Comparison of ENCODE assay signal across 13 cellular contexts in genomic region chr17:28723159-28723835, GRCh38. TPM values are rescaled to one million over a fixed set of nuclear protein-coding genes. Genes with fewer than 3 reads are reported as not detected.
DNase-seq lines count a peak whose midpoint lies in the region; ATAC-seq, FAIRE-seq and TF ChIP-seq lines count a peak whose summit lies in the region.
"Had no signal": no experiment of that assay in that cellular context is flagged by ENCODE, and none has a peak within 500 bp of the region (broad histone marks: within the 10 kb centered on the region; RNA-seq: fewer than 3 reads in every experiment).

No MANE protein-coding gene starts in this region.

- H3K56ac ChIP-seq in H1 (replicated peaks; ENCODE audit: insufficient read length, low read depth, low read length): no peak overlapping the region

- no peak for TF ChIP-seq RAD21 in H1 (IDR thresholded peaks at IDR 0.05 in 1 of 2, conservative IDR thresholded peaks at IDR 0.05 in 1 of 2; ENCODE audit: low read depth in 2 of 2, low read length in 2 of 2)

- H3K4me2 ChIP-seq in OCI-LY3 (ENCODE audit: low read length): peak overlapping the region; percentile 99
- H3K4me2 ChIP-seq in H1 (ENCODE audit: insufficient read depth in 1 of 2, low read depth in 2 of 2, low read length in 2 of 2): peak overlapping the region; percentile 40 to 87; a peak in 2 of 4 replicates

- no peak overlapping the region for H2BK120ac ChIP-seq in H1 (replicated peaks; ENCODE audit: low read depth, low read length)

- H2BK5ac ChIP-seq in H1 (ENCODE audit: low read depth, low read length): peak overlapping the region; percentile 7; the same call in 1 of the 2 replicates

- POLR2A ChIA-PET in H1 (lab: Charles Lee; ENCODE audit: partially characterized antibody): interaction anchor here (0.7 to 17.6 kb wide), 16 partner anchors 10 to 359 kb away, joined by 3 to 813 read pairs (median 14); partner anchors contain the start of genes BLTP2, DHRS13, FAM222B and FLOT2

- H3K27me3 ChIP-seq in OCI-LY3 (ENCODE audit: low read depth, low read length): no peaks in the 10 kb centered on the region
- no peaks in the 10 kb centered on the region for H3K27me3 ChIP-seq in H1 (replicated peaks in 1 of 4; ENCODE audit: control insufficient read depth in 3 of 4, extremely low read depth in 1 of 4, insufficient read depth in 3 of 4, low read length in 3 of 4)
- H3K27me3 ChIP-seq in colonic mucosa: no peaks in the 10 kb centered on the region
- H3K27me3 ChIP-seq: body of pancreas, spleen had no signal

- no peak for TF ChIP-seq CTCF in OCI-LY3 (IDR thresholded peaks at IDR 0.05; ENCODE audit: low read depth, low read length)
- no peak for TF ChIP-seq CTCF in H1 (IDR thresholded peaks at IDR 0.05; ENCODE audit: control extremely low read depth in 1 of 3, insufficient read depth in 1 of 3, low read depth in 1 of 3, low read length in 3 of 3)
- no peak for TF ChIP-seq CTCF in colonic mucosa (IDR thresholded peaks at IDR 0.05)

- H3K18ac ChIP-seq in H1 (ENCODE audit: extremely low read depth, low read length): no peak overlapping the region

- H3K4me3 Mint-ChIP-seq in activated T-cell treated with anti-CD3 and anti-CD28 coated beads, Interleukin-2, amount 50 U/mL, for 4 hours: peak overlapping the region; percentile 100
- H3K4me3 Mint-ChIP-seq in stimulated activated memory B cell treated with anti-CD40 and anti-IgM and Interleukin-4, amounts not matched to agents 10 μg/mL and 1 μg/mL and 100 μg/mL, for 72 hours: peak overlapping the region; percentile 93

- H4K5ac ChIP-seq in H1 (ENCODE audit: insufficient read length, low read depth, low read length): no peak overlapping the region

- H3K9me3 ChIP-seq in OCI-LY3 (ENCODE audit: insufficient read depth, low read length) (no peaks in the 10 kb centered on the region), H1 (ENCODE audit: insufficient read depth in 2 of 2, low read depth in 1 of 2, low read length in 1 of 2) (no peaks in the 10 kb centered on the region), colonic mucosa (no peaks in the 10 kb centered on the region)
- H3K9me3 ChIP-seq: body of pancreas, spleen had no signal

- H4K8ac ChIP-seq in H1 (ENCODE audit: extremely low read depth, insufficient read depth, low read length): no peak overlapping the region

- no peak overlapping the region for H3K4ac ChIP-seq in H1 (replicated peaks; ENCODE audit: insufficient read length, low read depth, low read length)

- H3K9ac ChIP-seq in OCI-LY3 (ENCODE audit: low read length): peak overlapping the region; percentile 100
- no peak overlapping the region; a peak in 1 of 7 replicates for H3K9ac ChIP-seq in H1 (replicated peaks in 1 of 4; ENCODE audit: extremely low read depth in 1 of 4, low read depth in 3 of 4, low read length in 3 of 4)
- no peak overlapping the region for H3K9ac ChIP-seq in colonic mucosa (ENCODE audit: low read depth in 2 of 2, low read length in 2 of 2)

- H2AK5ac ChIP-seq in H1 (ENCODE audit: low read depth, low read length): no peak overlapping the region

- no peak overlapping the region for H3K23ac ChIP-seq in H1 (ENCODE audit: insufficient read length)

- H3K36me3 ChIP-seq in OCI-LY3 (replicated peaks; ENCODE audit: low read depth, low read length) (peaks cover 47% of the 10 kb centered on the region), H1 (ENCODE audit: control insufficient read depth in 2 of 4, insufficient read depth in 4 of 4, low read length in 3 of 4) (peaks cover 19 to 49% (median 36%) of the 10 kb centered on the region in 4 experiments), colonic mucosa (peaks cover 12% of the 10 kb centered on the region)

- intact Hi-C loops in colonic mucosa (cut with DNase I): loop anchor here (10.0 kb wide), 1 partner anchor 78 kb away; the partner anchor contains the start of gene BLTP2

- H2AFZ ChIP-seq in OCI-LY3 (ENCODE audit: low read depth, low read length): no peak overlapping the region
- no peak overlapping the region for H2AFZ ChIP-seq in H1 (ENCODE audit: low read length)

- peaks cover 1% of the 10 kb centered on the region for H3K27me3 Mint-ChIP-seq in activated T-cell treated with anti-CD3 and anti-CD28 coated beads, Interleukin-2, amount 50 U/mL, for 4 hours (ENCODE audit: low read depth)
- H3K27me3 Mint-ChIP-seq in stimulated activated memory B cell treated with anti-CD40 and anti-IgM and Interleukin-4, amounts not matched to agents 10 μg/mL and 1 μg/mL and 100 μg/mL, for 72 hours: no peaks in the 10 kb centered on the region

- H3K27ac ChIP-seq in OCI-LY3 (ENCODE audit: low read length): peak overlapping the region; percentile 100
- no peak overlapping the region for H3K27ac ChIP-seq in H1 (ENCODE audit: low read depth, low read length)
- H3K27ac ChIP-seq in colonic mucosa: no peak overlapping the region
- H3K27ac ChIP-seq: body of pancreas had no signal

- CTCF ChIA-PET in H1 (lab: Charles Lee; ENCODE audit: partially characterized antibody): interaction anchor here (16.9 kb wide), 1 partner anchor 26 kb away, joined by 316 read pairs; no protein-coding TSS in a partner anchor

- no peak overlapping the region for H2BK20ac ChIP-seq in H1 (ENCODE audit: low read length)

- H3K27ac Mint-ChIP-seq in stimulated activated memory B cell treated with anti-CD40 and anti-IgM and Interleukin-4, amounts not matched to agents 10 μg/mL and 1 μg/mL and 100 μg/mL, for 72 hours: peak overlapping the region; percentile 89

- H3K4me1 ChIP-seq in OCI-LY3 (ENCODE audit: low read length) (peaks cover 49% of the 10 kb centered on the region), H1 (replicated peaks in 1 of 4; ENCODE audit: control insufficient read depth in 3 of 4, insufficient read depth in 4 of 4, low read length in 3 of 4) (peaks cover 0 to 15% (median 6%) of the 10 kb centered on the region in 4 experiments; a peak in 6 of 7 replicates), colonic mucosa (peaks cover 26% of the 10 kb centered on the region)

- no peak overlapping the region for H2BK15ac ChIP-seq in H1 (ENCODE audit: low read length)

- H3K23me2 ChIP-seq in H1 (ENCODE audit: low read depth, low read length): peaks cover 26% of the 10 kb centered on the region

- H3K9me3 Mint-ChIP-seq in activated T-cell treated with anti-CD3 and anti-CD28 coated beads, Interleukin-2, amount 50 U/mL, for 4 hours: no peaks in the 10 kb centered on the region
- H3K9me3 Mint-ChIP-seq in stimulated activated memory B cell treated with anti-CD40 and anti-IgM and Interleukin-4, amounts not matched to agents 10 μg/mL and 1 μg/mL and 100 μg/mL, for 72 hours: no peaks in the 10 kb centered on the region

- TF ChIP-seq EP300 in H1 (IDR thresholded peaks at IDR 0.05; ENCODE audit: borderline replicate concordance in 1 of 2, low read depth in 2 of 2, low read length in 2 of 2): no peak

- H3K79me2 ChIP-seq in OCI-LY3 (ENCODE audit: low read length): peaks cover 68% of the 10 kb centered on the region
- peaks cover 5 to 37% of the 10 kb centered on the region in 2 experiments; a peak in 3 of 4 replicates for H3K79me2 ChIP-seq in H1 (ENCODE audit: control insufficient read depth in 1 of 2, insufficient read depth in 2 of 2, low read length in 2 of 2)

- no peak for FAIRE-seq in H1 (lab: Jason Lieb, UNC)

- H3K4me1 Mint-ChIP-seq in activated T-cell treated with anti-CD3 and anti-CD28 coated beads, Interleukin-2, amount 50 U/mL, for 4 hours (ENCODE audit: low read depth): peaks cover 51% of the 10 kb centered on the region
- peaks cover 62% of the 10 kb centered on the region for H3K4me1 Mint-ChIP-seq in stimulated activated memory B cell treated with anti-CD40 and anti-IgM and Interleukin-4, amounts not matched to agents 10 μg/mL and 1 μg/mL and 100 μg/mL, for 72 hours

- TF ChIP-seq POLR2A in H1 (IDR thresholded peaks at IDR 0.05; ENCODE audit: control extremely low read depth in 1 of 2, low read depth in 2 of 2, low read length in 2 of 2): peak; percentile 6 to 71

- DNase-seq in activated T-cell treated with anti-CD3 and anti-CD28 coated beads, Interleukin-2, amount 50 U/mL, for 4 hours: no peak
- DNase-seq in activated T-cell treated with anti-CD3 and anti-CD28 coated beads for 4 hours (no peak), H1 (ENCODE audit: low read depth in 1 of 2, low spot score in 2 of 2) (no peak), colonic mucosa (no peak)
- DNase-seq: activated CD4-positive, alpha-beta T cell treated with anti-CD3 and anti-CD28 coated beads for 1 hour; AML-193; body of pancreas; spleen; stimulated activated naive CD4-positive, alpha-beta T cell had no signal

- H4K20me1 ChIP-seq in OCI-LY3 (ENCODE audit: insufficient read depth, low read length) (peaks cover 32% of the 10 kb centered on the region), H1 (replicated peaks in 1 of 2; ENCODE audit: control insufficient read depth in 1 of 2, insufficient read depth in 2 of 2, low read length in 2 of 2) (peaks cover 6 to 19% of the 10 kb centered on the region in 2 experiments)

- no peaks in the 10 kb centered on the region; the same call in 1 of the 2 replicates for H3K79me1 ChIP-seq in H1 (ENCODE audit: low read depth, low read length)

- H3K4me3 ChIP-seq in OCI-LY3 (ENCODE audit: low read length) (peak overlapping the region; percentile 93), H1 (ENCODE audit: extremely low read depth in 1 of 4, insufficient read depth in 2 of 4, low read depth in 3 of 4, low read length in 4 of 4) (peak overlapping the region in 1 of 4 experiments; percentile 39; a peak in 1 of 8 replicates), colonic mucosa (no peak overlapping the region)
- H3K4me3 ChIP-seq: body of pancreas had no signal

- peaks cover 53% of the 10 kb centered on the region for H3K36me3 Mint-ChIP-seq in activated T-cell treated with anti-CD3 and anti-CD28 coated beads, Interleukin-2, amount 50 U/mL, for 4 hours (ENCODE audit: insufficient read depth)
- peaks cover 54% of the 10 kb centered on the region for H3K36me3 Mint-ChIP-seq in stimulated activated memory B cell treated with anti-CD40 and anti-IgM and Interleukin-4, amounts not matched to agents 10 μg/mL and 1 μg/mL and 100 μg/mL, for 72 hours

- H4K91ac ChIP-seq in H1 (replicated peaks; ENCODE audit: insufficient read length, low read length): no peak overlapping the region

- no peak for ATAC-seq in activated T-cell treated with anti-CD3 and anti-CD28 coated beads, Interleukin-2, amount 50 U/mL, for 4 hours
- ATAC-seq in stimulated activated memory B cell treated with anti-CD40 and anti-IgM and Interleukin-4, amounts not matched to agents 10 μg/mL and 1 μg/mL and 100 μg/mL, for 72 hours: no peak
- ATAC-seq in GM18861 (IDR thresholded peaks at IDR 0.05; ENCODE audit: unreplicated experiment) (no peak), GM19395 (IDR thresholded peaks at IDR 0.05; ENCODE audit: unreplicated experiment) (no peak)
- ATAC-seq: body of pancreas had no signal

- H3K14ac ChIP-seq in H1 (ENCODE audit: insufficient read length): no peak overlapping the region

- 85% methylated on average over 5 of the region's 6 CpGs; no CpG with 5 or more reads in 1 of the 2 experiments for WGBS in H1 (ENCODE audit: extremely low coverage in 1 of 2, insufficient coverage in 1 of 2, insufficient read length in 1 of 2, insufficient replicate concordance in 2 of 2, low coverage in 1 of 2, low lambda C conversion rate in 2 of 2, missing lambda C conversion rate in 1 of 2), 2 experiments

- H2BK12ac ChIP-seq in H1 (ENCODE audit: low read depth, low read length): no peak overlapping the region

RNA-seq across cellular contexts. Expression of gene TLCD1, which starts 2.7 kb away (rescaled TPM):
- total RNA-seq in activated T-cell treated with anti-CD3 and anti-CD28 coated beads, Interleukin-2, amount 50 U/mL, for 4 hours: 10 to 100 TPM; 20.8 to 28.5 (median 23.8) TPM
- total RNA-seq in H1 (2021; fragmentation: NEBNext Ultra II Directional; extraction: Animal tissue kit (Norgen Biotek cat#: 25700)): 40.7 and 45.3 TPM in 2 replicates
- 101 and 128 TPM in 2 replicates for polyA plus RNA-seq in H1 (2011; rRNA removed)
- 68.5 TPM for polyA plus RNA-seq in H1 (2011; cell fraction: cytosol; rRNA removed)
- polyA plus RNA-seq in H1 (2011; cell fraction: nucleus; rRNA removed): 49.5 TPM
- 52.1 to 60.3 TPM (median 56.3 TPM) in 4 replicates for polyA plus RNA-seq in H1 (2012, experiment 1 of 2)
- polyA plus RNA-seq in H1 (2012, experiment 2 of 2): 75.5 TPM
- polyA plus RNA-seq in H1 (2013, experiment 1 of 2): 78.2 TPM
- polyA plus RNA-seq in H1 (2013, experiment 2 of 2): 86.3 TPM
- polyA minus RNA-seq in H1 (2011; rRNA and poly(A)+ RNA removed): 56.0 and 64.2 TPM in 2 replicates
- polyA minus RNA-seq in H1 (2011; cell fraction: cytosol; rRNA and poly(A)+ RNA removed): 19.7 TPM
- polyA minus RNA-seq in H1 (2011; cell fraction: nucleus; rRNA and poly(A)+ RNA removed): 40.5 TPM
- 10 to 100 TPM in 1 of 2 donors, 1 to 10 TPM in 1; 5.7 to 20.4 TPM for total RNA-seq in colonic mucosa

RNA-seq across cellular contexts. Expression of gene RPL23A, which starts 3.5 kb away (rescaled TPM):
- 1,000 to 10,000 TPM; 2,218 to 2,392 (median 2,312) TPM for total RNA-seq in activated T-cell treated with anti-CD3 and anti-CD28 coated beads, Interleukin-2, amount 50 U/mL, for 4 hours
- 2,145 and 2,163 TPM in 2 replicates for total RNA-seq in H1 (2021; fragmentation: NEBNext Ultra II Directional; extraction: Animal tissue kit (Norgen Biotek cat#: 25700))
- 884 and 1,227 TPM in 2 replicates for polyA plus RNA-seq in H1 (2011; rRNA removed)
- 1,258 TPM for polyA plus RNA-seq in H1 (2011; cell fraction: cytosol; rRNA removed)
- polyA plus RNA-seq in H1 (2011; cell fraction: nucleus; rRNA removed): 306 TPM
- polyA plus RNA-seq in H1 (2012, experiment 1 of 2): 2,135 to 2,354 TPM (median 2,206 TPM) in 4 replicates
- 1,447 TPM for polyA plus RNA-seq in H1 (2012, experiment 2 of 2)
- 3,898 TPM for polyA plus RNA-seq in H1 (2013, experiment 1 of 2)
- polyA plus RNA-seq in H1 (2013, experiment 2 of 2): 3,934 TPM
- 698 and 961 TPM in 2 replicates for polyA minus RNA-seq in H1 (2011; rRNA and poly(A)+ RNA removed)
- polyA minus RNA-seq in H1 (2011; cell fraction: cytosol; rRNA and poly(A)+ RNA removed): 469 TPM
- 493 TPM for polyA minus RNA-seq in H1 (2011; cell fraction: nucleus; rRNA and poly(A)+ RNA removed)
- total RNA-seq in colonic mucosa: 1,000 to 10,000 TPM; 1,201 to 1,388 TPM

RNA-seq across cellular contexts. Expression of gene NEK8, which starts 5.3 kb away (rescaled TPM):
- 1 to 10 TPM; 5.8 to 7.7 (median 7.6) TPM for total RNA-seq in activated T-cell treated with anti-CD3 and anti-CD28 coated beads, Interleukin-2, amount 50 U/mL, for 4 hours
- 14.9 and 16.8 TPM in 2 replicates for total RNA-seq in H1 (2021; fragmentation: NEBNext Ultra II Directional; extraction: Animal tissue kit (Norgen Biotek cat#: 25700))
- 23.3 and 23.4 TPM in 2 replicates for polyA plus RNA-seq in H1 (2011; rRNA removed)
- 30.0 TPM for polyA plus RNA-seq in H1 (2011; cell fraction: cytosol; rRNA removed)
- polyA plus RNA-seq in H1 (2011; cell fraction: nucleus; rRNA removed): 57.5 TPM
- 19.9 to 22.9 TPM (median 20.6 TPM) in 4 replicates for polyA plus RNA-seq in H1 (2012, experiment 1 of 2)
- 12.2 TPM for polyA plus RNA-seq in H1 (2012, experiment 2 of 2)
- 12.7 TPM for polyA plus RNA-seq in H1 (2013, experiment 1 of 2)
- polyA plus RNA-seq in H1 (2013, experiment 2 of 2): 10.6 TPM
- polyA minus RNA-seq in H1 (2011; rRNA and poly(A)+ RNA removed): 57.7 and 64.5 TPM in 2 replicates
- 11.2 TPM for polyA minus RNA-seq in H1 (2011; cell fraction: cytosol; rRNA and poly(A)+ RNA removed)
- polyA minus RNA-seq in H1 (2011; cell fraction: nucleus; rRNA and poly(A)+ RNA removed): 46.1 TPM
- 1 to 10 TPM; 3.0 to 6.7 TPM for total RNA-seq in colonic mucosa

RNA-seq across cellular contexts. Expression of gene RAB34, which starts 5.6 kb away (rescaled TPM):
- total RNA-seq in activated T-cell treated with anti-CD3 and anti-CD28 coated beads, Interleukin-2, amount 50 U/mL, for 4 hours: 100 to 1,000 TPM in 1 of 3 donors, 10 to 100 TPM in 2; 11.3 to 100 (median 14.1) TPM
- total RNA-seq in H1 (2021; fragmentation: NEBNext Ultra II Directional; extraction: Animal tissue kit (Norgen Biotek cat#: 25700)): 236 and 237 TPM in 2 replicates
- polyA plus RNA-seq in H1 (2011; rRNA removed): 305 and 317 TPM in 2 replicates
- 271 TPM for polyA plus RNA-seq in H1 (2011; cell fraction: cytosol; rRNA removed)
- 400 TPM for polyA plus RNA-seq in H1 (2011; cell fraction: nucleus; rRNA removed)
- polyA plus RNA-seq in H1 (2012, experiment 1 of 2): 251 to 292 TPM (median 264 TPM) in 4 replicates
- 494 TPM for polyA plus RNA-seq in H1 (2012, experiment 2 of 2)
- 193 TPM for polyA plus RNA-seq in H1 (2013, experiment 1 of 2)
- 187 TPM for polyA plus RNA-seq in H1 (2013, experiment 2 of 2)
- 277 and 302 TPM in 2 replicates for polyA minus RNA-seq in H1 (2011; rRNA and poly(A)+ RNA removed)
- polyA minus RNA-seq in H1 (2011; cell fraction: cytosol; rRNA and poly(A)+ RNA removed): 114 TPM
- 81.9 TPM for polyA minus RNA-seq in H1 (2011; cell fraction: nucleus; rRNA and poly(A)+ RNA removed)
- total RNA-seq in colonic mucosa: 10 to 100 TPM in 1 of 2 donors, 1 to 10 TPM in 1; 6.2 to 14.0 TPM

RNA-seq across cellular contexts. Expression of gene PROCA1, which starts 11.6 kb away (rescaled TPM):
- total RNA-seq in activated T-cell treated with anti-CD3 and anti-CD28 coated beads, Interleukin-2, amount 50 U/mL, for 4 hours: 1 to 10 TPM in 2 of 3 donors, under 1 TPM in 1; 0.83 to 1.2 (median 1.1) TPM
- total RNA-seq in H1 (2021; fragmentation: NEBNext Ultra II Directional; extraction: Animal tissue kit (Norgen Biotek cat#: 25700)): 17.8 and 21.2 TPM in 2 replicates
- polyA plus RNA-seq in H1 (2011; rRNA removed): 26.3 and 42.3 TPM in 2 replicates
- 47.1 TPM for polyA plus RNA-seq in H1 (2011; cell fraction: cytosol; rRNA removed)
- 78.8 TPM for polyA plus RNA-seq in H1 (2011; cell fraction: nucleus; rRNA removed)
- 21.7 to 36.5 TPM (median 29.5 TPM) in 4 replicates for polyA plus RNA-seq in H1 (2012, experiment 1 of 2)
- 9.9 TPM for polyA plus RNA-seq in H1 (2012, experiment 2 of 2)
- polyA plus RNA-seq in H1 (2013, experiment 1 of 2): 33.5 TPM
- polyA plus RNA-seq in H1 (2013, experiment 2 of 2): 30.2 TPM
- polyA minus RNA-seq in H1 (2011; rRNA and poly(A)+ RNA removed): 8.5 and 15.4 TPM in 2 replicates
- polyA minus RNA-seq in H1 (2011; cell fraction: cytosol; rRNA and poly(A)+ RNA removed): 7.4 TPM
- 19.6 TPM for polyA minus RNA-seq in H1 (2011; cell fraction: nucleus; rRNA and poly(A)+ RNA removed)
- total RNA-seq in colonic mucosa: 1 to 10 TPM; 1.0 to 2.5 TPM
- total RNA-seq: body of pancreas had no signal
